ENCODE assay signal across 2 cellular contexts in genomic region chr3:38446287-38446686, GRCh38.
TF ChIP-seq lines count a peak whose summit lies in the region.

No MANE protein-coding gene starts in this region.

TF ChIP-seq in HepG2, 621 proteins besides CTCF, POLR2A, EP300 and RAD21:
- peak; percentile 26; the same call in 1 of the 2 replicates for TF ChIP-seq MAFF (IDR thresholded peaks at IDR 0.05; ENCODE audit: low read depth, low read length)
- TF ChIP-seq MAFK (conservative IDR thresholded peaks at IDR 0.05 in 1 of 2, IDR thresholded peaks at IDR 0.05 in 1 of 2; ENCODE audit: low read length in 2 of 2): peak in 1 of 2 experiments; percentile 57; a peak in 2 of 4 replicates
- no peak for TF ChIP-seq ZNF569 (CRISPR knock-in tag; IDR thresholded peaks at IDR 0.05; ENCODE audit: borderline replicate concordance)

TF ChIP-seq in K562, 482 proteins besides CTCF, POLR2A, EP300 and RAD21:
- TF ChIP-seq ZNF316 (IDR thresholded peaks at IDR 0.05): peak; percentile 50; the same call in 1 of the 2 replicates
- peak; percentile 36; the same call in 1 of the 2 replicates for TF ChIP-seq C11orf30 (IDR thresholded peaks at IDR 0.05; ENCODE audit: low read depth)
- TF ChIP-seq DEAF1 (CRISPR knock-in tag; IDR thresholded peaks at IDR 0.05): no peak
- peak; percentile 1 for TF ChIP-seq NFYB (IDR thresholded peaks at IDR 0.05; ENCODE audit: extremely low read depth, insufficient read length)
